ENCODE assay signal across 27 cellular contexts in genomic region chr10:118565301-118566075, GRCh38. TPM values are rescaled to one million over a fixed set of nuclear protein-coding genes. Genes with fewer than 3 reads are reported as not detected.
"Had no signal": no experiment of that assay in that cellular context is flagged by ENCODE, and none has a peak within 500 bp of the region (broad histone marks: within the 10 kb centered on the region; RNA-seq: fewer than 3 reads in every experiment).

No MANE protein-coding gene starts in this region.

- ATAC-seq: activated CD8-positive, alpha-beta memory T cell treated with anti-CD3 and anti-CD28 coated beads, Interleukin-2, amount 10 ng/mL, durations not matched to agents 7 days and 5 days; activated naive CD8-positive, alpha-beta T cell treated with anti-CD3 and anti-CD28 coated beads, Interleukin-2, amount 50 U/mL, for 24 hours; PC-3 had no signal

- H3K36me3 ChIP-seq: Peyer's patch had no signal

- H3K36me3 Mint-ChIP-seq: activated CD8-positive, alpha-beta memory T cell treated with anti-CD3 and anti-CD28 coated beads, Interleukin-2, amount 10 ng/mL, durations not matched to agents 7 days and 5 days; activated naive CD4-positive, alpha-beta T cell treated with anti-CD3 and anti-CD28 coated beads, Interleukin-2, amount 10 ng/mL, durations not matched to agents 7 days and 5 days; brain; IgD-negative memory B cell had no signal

- H3K4me1 ChIP-seq: Peyer's patch had no signal

- H3K9me3 ChIP-seq: Peyer's patch had no signal

- H3K4me3 ChIP-seq: Peyer's patch had no signal

- H3K27ac Mint-ChIP-seq: activated CD4-positive, alpha-beta memory T cell treated with anti-CD3 and anti-CD28 coated beads, Interleukin-2, amount 10 ng/mL, durations not matched to agents 7 days and 5 days; activated CD8-positive, alpha-beta memory T cell treated with anti-CD3 and anti-CD28 coated beads, Interleukin-2, amount 10 ng/mL, durations not matched to agents 7 days and 5 days; activated naive CD4-positive, alpha-beta T cell treated with anti-CD3 and anti-CD28 coated beads, Interleukin-2, amount 10 ng/mL, durations not matched to agents 7 days and 5 days; activated naive CD8-positive, alpha-beta T cell; activated naive CD8-positive, alpha-beta T cell treated with anti-CD3 and anti-CD28 coated beads, Interleukin-2, amount 50 U/mL, for 24 hours; brain had no signal

- H3K9me3 Mint-ChIP-seq: activated CD4-positive, alpha-beta memory T cell treated with anti-CD3 and anti-CD28 coated beads, Interleukin-2, amount 10 ng/mL, durations not matched to agents 7 days and 5 days; activated naive CD4-positive, alpha-beta T cell treated with anti-CD3 and anti-CD28 coated beads, Interleukin-2, amount 10 ng/mL, durations not matched to agents 7 days and 5 days had no signal

- H3K27ac ChIP-seq: Peyer's patch had no signal

- H3K4me1 Mint-ChIP-seq: activated CD4-positive, alpha-beta memory T cell treated with anti-CD3 and anti-CD28 coated beads, Interleukin-2, amount 10 ng/mL, durations not matched to agents 7 days and 5 days had no signal

- DNase-seq: activated CD4-positive, alpha-beta memory T cell treated with anti-CD3 and anti-CD28 coated beads, Interleukin-2, amount 10 ng/mL, durations not matched to agents 7 days and 5 days; activated CD4-positive, alpha-beta T cell treated with anti-CD3 and anti-CD28 coated beads for 4 hours; activated CD8-positive, alpha-beta memory T cell treated with anti-CD3 and anti-CD28 coated beads for 24 hours; activated CD8-positive, alpha-beta memory T cell treated with anti-CD3 and anti-CD28 coated beads, Interleukin-2, amount 10 ng/mL, durations not matched to agents 7 days and 5 days; activated CD8-positive, alpha-beta memory T cell treated with anti-CD3 and anti-CD28 coated beads, Interleukin-2, amount 50 U/mL, for 48 hours; activated effector memory CD4-positive, alpha-beta T cell treated with Interleukin-2 at 50 U/mL for 16 hours; activated naive CD4-positive, alpha-beta T cell treated with anti-CD3 and anti-CD28 coated beads, Interleukin-2, amount 10 ng/mL, durations not matched to agents 7 days and 5 days; activated naive CD8-positive, alpha-beta T cell treated with anti-CD3 and anti-CD28 coated beads, Interleukin-2, amount 50 U/mL, for 24 hours; activated T-cell treated with anti-CD3 and anti-CD28 coated beads, Interleukin-2, amount 50 U/mL, for 48 hours; Karpas-422; NCI-H1048; NCI-H1105 treated with DMSO at 0.1 percent for 48 hours; NCI-H2029; NCI-H345; NCI-H524 treated with DMSO at 0.1 percent for 48 hours; NK-92 treated with Interleukin-12 subunit alpha and Interleukin-12 subunit beta, amount 100 ng/mL, for 24 hours; Peyer's patch; RPMI8226 had no signal

- H3K27me3 ChIP-seq: Peyer's patch had no signal

- H3K4me3 Mint-ChIP-seq: activated CD4-positive, alpha-beta memory T cell treated with anti-CD3 and anti-CD28 coated beads, Interleukin-2, amount 10 ng/mL, durations not matched to agents 7 days and 5 days; activated CD8-positive, alpha-beta memory T cell treated with anti-CD3 and anti-CD28 coated beads, Interleukin-2, amount 10 ng/mL, durations not matched to agents 7 days and 5 days; activated naive CD4-positive, alpha-beta T cell treated with anti-CD3 and anti-CD28 coated beads, Interleukin-2, amount 10 ng/mL, durations not matched to agents 7 days and 5 days; activated naive CD8-positive, alpha-beta T cell; activated naive CD8-positive, alpha-beta T cell treated with anti-CD3 and anti-CD28 coated beads, Interleukin-2, amount 50 U/mL, for 24 hours; brain had no signal

RNA-seq across cellular contexts. Expression of gene PRLHR, which starts 30.0 kb away (rescaled TPM):
- total RNA-seq: activated CD4-positive, alpha-beta memory T cell treated with anti-CD3 and anti-CD28 coated beads, Interleukin-2, amount 10 ng/mL, durations not matched to agents 7 days and 5 days; activated CD8-positive, alpha-beta memory T cell treated with anti-CD3 and anti-CD28 coated beads, Interleukin-2, amount 10 ng/mL, durations not matched to agents 7 days and 5 days; bronchial epithelial cell; MCF 10A; NCI-H460; PC-3; Peyer's patch; T-helper 1 cell treated with Interleukin-12 subunit alpha and Interleukin-12 subunit beta and Interleukin-4 antibody, amounts not matched to agents 30 ng/mL and 1 ng/mL, for 36 hours; T-helper 2 cell treated with Interferon-gamma antibody and Interleukin-4, amounts not matched to agents 100 ng/mL and 5 ng/mL, for 36 hours had no signal
- polyA plus RNA-seq: IgD-negative memory B cell had no signal
